In the genomic region with DNA sequence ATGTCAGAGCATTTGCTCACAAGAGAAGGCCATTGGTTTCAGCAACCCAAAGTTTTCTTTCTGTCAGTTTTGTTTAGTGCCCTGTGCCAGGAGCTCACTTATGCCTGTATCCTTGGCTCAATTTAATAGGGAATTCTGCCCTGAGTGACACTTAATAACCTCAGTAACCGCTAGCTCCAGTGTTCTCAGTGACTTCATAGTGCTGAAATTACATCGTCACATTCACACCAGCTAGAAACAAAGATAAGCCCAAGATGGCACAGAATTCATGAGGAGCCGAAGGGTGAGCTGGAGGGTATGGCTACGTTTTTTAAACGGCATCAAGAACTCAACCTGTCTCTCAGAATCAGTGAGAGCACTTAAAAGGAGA, we compare ENCODE assay signal across 12 cellular contexts. TPM values are rescaled to one million over a fixed set of nuclear protein-coding genes. Genes with fewer than 3 reads are reported as not detected.
DNase-seq lines count a peak whose midpoint lies in the region; TF ChIP-seq lines count a peak whose summit lies in the region.
"Had no signal": no experiment of that assay in that cellular context is flagged by ENCODE, and none has a peak within 500 bp of the region (broad histone marks: within the 10 kb centered on the region; RNA-seq: fewer than 3 reads in every experiment).

No MANE protein-coding gene starts in this region.

- no peak for TF ChIP-seq CTCF in HFFc6 (IDR thresholded peaks at IDR 0.05)
- TF ChIP-seq CTCF in choroid plexus epithelial cell (conservative IDR thresholded peaks at IDR 0.05; ENCODE audit: low read depth, low read length) = no peak

- peak overlapping the region; percentile 75 for H3K27ac Mint-ChIP-seq in HFFc6
- H3K27ac Mint-ChIP-seq: dendritic cell treated with granulocyte-macrophage colony-stimulating factor and Interleukin-4, amounts not matched to agents 40 ng/mL and 50 ng/mL, for 4 days had no signal

- H3K4me3 Mint-ChIP-seq in HFFc6 = peak overlapping the region; percentile 28; the same call in 1 of the 2 replicates
- H3K4me3 Mint-ChIP-seq: dendritic cell treated with granulocyte-macrophage colony-stimulating factor and Interleukin-4, amounts not matched to agents 40 ng/mL and 50 ng/mL, for 4 days had no signal

- H3K27ac ChIP-seq in muscle layer of duodenum (ENCODE audit: low read length) = peak overlapping the region; percentile 56

- H3K27me3 ChIP-seq in muscle layer of duodenum (ENCODE audit: low read depth, low read length) = no peaks in the 10 kb centered on the region

- no peaks in the 10 kb centered on the region for H3K36me3 ChIP-seq in muscle layer of duodenum (ENCODE audit: control insufficient read depth in 1 of 2, insufficient read depth in 2 of 2, low read length in 2 of 2)

- 0 out of 2 replicates have a peak, but pooled peaks cover 4% of the 10 kb centered on the region for H3K36me3 Mint-ChIP-seq in HFFc6 (ENCODE audit: low read depth)

- no peaks in the 10 kb centered on the region for H3K9me3 Mint-ChIP-seq in HFFc6
- H3K9me3 Mint-ChIP-seq: dendritic cell treated with granulocyte-macrophage colony-stimulating factor and Interleukin-4, amounts not matched to agents 40 ng/mL and 50 ng/mL, for 4 days had no signal

- no peaks in the 10 kb centered on the region for H3K9me3 ChIP-seq in muscle layer of duodenum (ENCODE audit: control insufficient read depth in 1 of 2, low read length in 2 of 2)

- H3K27me3 Mint-ChIP-seq in HFFc6 (ENCODE audit: insufficient read depth) = no peaks in the 10 kb centered on the region

- DNase-seq in A172 (ENCODE audit: low spot score) (peak; percentile 39), HFFc6 (peak; percentile 59), choroid plexus epithelial cell (ENCODE audit: low read depth) (peak; percentile 41), iPS-NIHi7 (ENCODE audit: extremely low spot score) (no peak), T-helper 9 cell (no peak), hepatic stellate cell (ENCODE audit: low spot score) (no peak), amniotic stem cell (lab: John Stamatoyannopoulos, UW) (no peak)
- DNase-seq: activated CD4-positive, alpha-beta T cell treated with anti-CD3 and anti-CD28 coated beads for 36 hours; COR-L47 had no signal

- H3K4me1 ChIP-seq in muscle layer of duodenum (ENCODE audit: control insufficient read depth in 1 of 2, insufficient read depth in 2 of 2, low read length in 2 of 2) = peaks cover 3 to 8% of the 10 kb centered on the region in 2 donors

- peaks cover 78% of the 10 kb centered on the region for H3K4me1 Mint-ChIP-seq in HFFc6 (ENCODE audit: low read depth)

- H3K4me3 ChIP-seq in choroid plexus epithelial cell (ENCODE audit: low read depth, low read length) (no peak overlapping the region), muscle layer of duodenum (ENCODE audit: low read depth in 1 of 2, low read length in 2 of 2) (no peak overlapping the region)
- H3K4me3 ChIP-seq: K562 had no signal

RNA-seq across cellular contexts. Expression of gene PTGER2, which starts 37.1 kb away (rescaled TPM):
- total RNA-seq in A172 (2014; rRNA removed; shearing (Covaris generic)) = 0.12 TPM in 1 of 2 replicates, not detected in the other
- total RNA-seq in HFFc6 (2021; fragmentation: NEBNext Ultra II Directional; extraction: Animal tissue kit (Norgen Biotek cat#: 25700)) = under 1 TPM; 0.28 to 0.73 (median 0.37) TPM
- total RNA-seq: K562 had no signal

Comparison
In these comparisons a context has a peak if more than half of its experiments do, and no peak if none do; other contexts are left out.
1. DNase-seq: peak in A172 (single experiment), HFFc6 (single experiment) and choroid plexus epithelial cell (single experiment); none in iPS-NIHi7 (single experiment), T-helper 9 cell (single experiment), hepatic stellate cell (single experiment) and amniotic stem cell (single experiment).